In the genomic region with DNA sequence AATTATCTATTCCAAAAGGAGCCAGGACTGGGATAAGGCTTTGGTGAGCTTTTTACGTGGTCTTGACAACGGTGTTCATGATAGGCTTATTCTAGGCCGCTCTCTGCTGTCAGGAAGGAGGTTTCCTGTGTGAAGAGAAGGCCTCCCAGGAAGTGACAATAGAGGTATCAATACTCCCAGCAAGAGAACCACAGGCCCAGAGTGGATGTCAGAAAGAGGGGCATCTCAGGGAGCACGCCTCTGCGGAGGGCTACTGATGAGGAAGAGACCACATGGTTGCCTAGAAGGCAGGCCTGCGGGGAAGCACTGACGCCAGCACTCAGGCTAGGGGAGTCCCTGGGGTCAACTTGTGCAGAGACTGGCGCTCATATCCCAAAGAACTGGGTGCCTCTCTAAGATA, we compare ENCODE assay signal across 10 cellular contexts.
A peak's percentile ranks its signal among the peaks of the same experiment; 100 is the strongest.
DNase-seq lines count a peak whose midpoint lies in the region; ATAC-seq and TF ChIP-seq lines count a peak whose summit lies in the region.
"Had no signal": no experiment of that assay in that cellular context is flagged by ENCODE, and none has a peak within 500 bp of the region (broad histone marks: within the 10 kb centered on the region; RNA-seq: fewer than 3 reads in every experiment).

No MANE protein-coding gene starts in this region.

- H3K36me3 Mint-ChIP-seq in activated CD8-positive, alpha-beta memory T cell treated with anti-CD3 and anti-CD28 coated beads, Interleukin-2, amount 10 ng/mL, durations not matched to agents 7 days and 5 days = peaks cover 7% of the 10 kb centered on the region
- H3K36me3 Mint-ChIP-seq in activated T-helper 2 cell treated with anti-CD3 and anti-CD28 coated beads, Interferon-gamma antibody, Interleukin-2, Interleukin-4, amounts not matched to agents 10 μg/mL and 5 μg/mL and 100 μg/mL, durations not matched to agents 14 hours and 24 hours and 36 hours (ENCODE audit: low read depth) = peaks cover 18% of the 10 kb centered on the region

- peaks cover 84% of the 10 kb centered on the region for H3K4me1 Mint-ChIP-seq in activated CD8-positive, alpha-beta memory T cell treated with anti-CD3 and anti-CD28 coated beads, Interleukin-2, amount 10 ng/mL, durations not matched to agents 7 days and 5 days
- peaks cover 85% of the 10 kb centered on the region for H3K4me1 Mint-ChIP-seq in activated T-helper 2 cell treated with anti-CD3 and anti-CD28 coated beads, Interferon-gamma antibody, Interleukin-2, Interleukin-4, amounts not matched to agents 10 μg/mL and 5 μg/mL and 100 μg/mL, durations not matched to agents 14 hours and 24 hours and 36 hours (ENCODE audit: low read depth)

- CTCF ChIA-PET in activated CD8-positive, alpha-beta memory T cell treated with anti-CD3 and anti-CD28 coated beads, Interleukin-2, amount 10 ng/mL, durations not matched to agents 7 days and 5 days (lab: Charles Lee) = interaction anchor here (0.9 to 2.6 kb wide), 5 partner anchors 16 to 55 kb away, joined by 3 to 9 read pairs (median 4); no protein-coding TSS in a partner anchor

- H3K4me1 ChIP-seq in lung (ENCODE audit: control insufficient read depth in 2 of 2, insufficient read depth in 2 of 2, low read length in 2 of 2) (peaks cover 11 to 32% of the 10 kb centered on the region in 2 donors), subcutaneous abdominal adipose tissue (ENCODE audit: control insufficient read depth in 5 of 5, insufficient read depth in 5 of 5, low read length in 5 of 5) (peaks cover 36 to 97% (median 82%) of the 10 kb centered on the region in 5 donors)

- H3K36me3 ChIP-seq in lung (ENCODE audit: control insufficient read depth in 2 of 2, insufficient read depth in 2 of 2, low read length in 2 of 2) (no peaks in the 10 kb centered on the region), subcutaneous abdominal adipose tissue (ENCODE audit: control insufficient read depth in 5 of 5, insufficient read depth in 5 of 5, low read length in 5 of 5) (no peaks in the 10 kb centered on the region)

- peak overlapping the region in 3 of 5 donors; percentile 9 to 87 (median 52) for H3K9ac ChIP-seq in subcutaneous abdominal adipose tissue (ENCODE audit: low read length in 5 of 5)

- no peaks in the 10 kb centered on the region for H3K9me3 ChIP-seq in lung (ENCODE audit: control insufficient read depth in 2 of 2, insufficient read depth in 1 of 2, low read length in 1 of 2)
- H3K9me3 ChIP-seq in subcutaneous abdominal adipose tissue (ENCODE audit: control insufficient read depth in 5 of 5, low read length in 5 of 5) = no peaks in the 10 kb centered on the region
- H3K9me3 ChIP-seq: A549 had no signal

- intact Hi-C loops in activated T-helper 2 cell treated with anti-CD3 and anti-CD28 coated beads, Interferon-gamma antibody, Interleukin-2, Interleukin-4, amounts not matched to agents 10 μg/mL and 5 μg/mL and 100 μg/mL, durations not matched to agents 14 hours and 24 hours and 36 hours (cut with micrococcal nuclease) = loop anchor here (1.0 to 5.0 kb wide), 3 partner anchors 24 to 59 kb away; no protein-coding TSS in a partner anchor

- ATAC-seq in activated CD8-positive, alpha-beta memory T cell treated with anti-CD3 and anti-CD28 coated beads, Interleukin-2, amount 10 ng/mL, durations not matched to agents 7 days and 5 days = peak; percentile 25
- no peak for ATAC-seq in lung (ENCODE audit: insufficient read depth, low FRiP score)
- ATAC-seq: A549 had no signal

- H3K9me3 Mint-ChIP-seq in activated CD8-positive, alpha-beta memory T cell treated with anti-CD3 and anti-CD28 coated beads, Interleukin-2, amount 10 ng/mL, durations not matched to agents 7 days and 5 days (ENCODE audit: low read depth) = no peaks in the 10 kb centered on the region
- no peaks in the 10 kb centered on the region for H3K9me3 Mint-ChIP-seq in activated T-helper 2 cell treated with anti-CD3 and anti-CD28 coated beads, Interferon-gamma antibody, Interleukin-2, Interleukin-4, amounts not matched to agents 10 μg/mL and 5 μg/mL and 100 μg/mL, durations not matched to agents 14 hours and 24 hours and 36 hours
- H3K9me3 Mint-ChIP-seq: neural crest cell had no signal

- H3K27me3 ChIP-seq in lung (ENCODE audit: control insufficient read depth, insufficient read depth) (no peaks in the 10 kb centered on the region), subcutaneous abdominal adipose tissue (ENCODE audit: control insufficient read depth in 5 of 5, insufficient read depth in 4 of 5, low read length in 5 of 5) (no peaks in the 10 kb centered on the region)

- DNase-seq in activated CD8-positive, alpha-beta memory T cell treated with anti-CD3 and anti-CD28 coated beads, Interleukin-2, amount 10 ng/mL, durations not matched to agents 7 days and 5 days = peak; percentile 65
- no peak for DNase-seq in activated CD8-positive, alpha-beta memory T cell treated with anti-CD3 and anti-CD28 coated beads for 24 hours
- DNase-seq in activated T-helper 2 cell treated with anti-CD3 and anti-CD28 coated beads, Interferon-gamma antibody, Interleukin-2, Interleukin-4, amounts not matched to agents 10 μg/mL and 5 μg/mL and 100 μg/mL, durations not matched to agents 14 hours and 24 hours and 36 hours (ENCODE audit: low spot score) = peak; percentile 30
- DNase-seq in lung (ENCODE audit: low spot score) (no peak), dedifferentiated amniotic fluid mesenchymal stem cell (ENCODE audit: extremely low spot score) (no peak), NCI-H187 (lab: John Stamatoyannopoulos, UW) (no peak), mucosa of gallbladder (ENCODE audit: low spot score) (no peak)

- H3K27ac Mint-ChIP-seq in activated CD8-positive, alpha-beta memory T cell treated with anti-CD3 and anti-CD28 coated beads, Interleukin-2, amount 10 ng/mL, durations not matched to agents 7 days and 5 days = peak overlapping the region; percentile 86
- peak overlapping the region; percentile 95 for H3K27ac Mint-ChIP-seq in activated T-helper 2 cell treated with anti-CD3 and anti-CD28 coated beads, Interferon-gamma antibody, Interleukin-2, Interleukin-4, amounts not matched to agents 10 μg/mL and 5 μg/mL and 100 μg/mL, durations not matched to agents 14 hours and 24 hours and 36 hours

- no peak for TF ChIP-seq CTCF in lung (IDR thresholded peaks at IDR 0.05; ENCODE audit: control extremely low read depth, extremely low read depth)

- peak overlapping the region; percentile 38 for H3K4me3 Mint-ChIP-seq in activated CD8-positive, alpha-beta memory T cell treated with anti-CD3 and anti-CD28 coated beads, Interleukin-2, amount 10 ng/mL, durations not matched to agents 7 days and 5 days
- peak overlapping the region; percentile 79 for H3K4me3 Mint-ChIP-seq in activated T-helper 2 cell treated with anti-CD3 and anti-CD28 coated beads, Interferon-gamma antibody, Interleukin-2, Interleukin-4, amounts not matched to agents 10 μg/mL and 5 μg/mL and 100 μg/mL, durations not matched to agents 14 hours and 24 hours and 36 hours (ENCODE audit: low read depth)
- H3K4me3 Mint-ChIP-seq: neural crest cell had no signal

- H3K27ac ChIP-seq in lung (ENCODE audit: low read depth in 1 of 2, low read length in 1 of 2) (peak overlapping the region; percentile 37 to 43), subcutaneous abdominal adipose tissue (ENCODE audit: low read depth, low read length) (peak overlapping the region; percentile 97)
- H3K27ac ChIP-seq: A549 had no signal

- H3K27me3 Mint-ChIP-seq in activated CD8-positive, alpha-beta memory T cell treated with anti-CD3 and anti-CD28 coated beads, Interleukin-2, amount 10 ng/mL, durations not matched to agents 7 days and 5 days = no peaks in the 10 kb centered on the region
- no peaks in the 10 kb centered on the region for H3K27me3 Mint-ChIP-seq in activated T-helper 2 cell treated with anti-CD3 and anti-CD28 coated beads, Interferon-gamma antibody, Interleukin-2, Interleukin-4, amounts not matched to agents 10 μg/mL and 5 μg/mL and 100 μg/mL, durations not matched to agents 14 hours and 24 hours and 36 hours (ENCODE audit: low read depth)

- WGBS in lung, 2 donors = 68 to 74% methylated on average over 8 of the region's 8 CpGs

- H3K4me3 ChIP-seq in lung (no peak overlapping the region), subcutaneous abdominal adipose tissue (ENCODE audit: low read depth in 1 of 5, low read length in 5 of 5) (no peak overlapping the region)
- H3K4me3 ChIP-seq: A549 had no signal

Comparison
In these comparisons a context has a peak if more than half of its experiments do, and no peak if none do; other contexts are left out.
1. DNase-seq: peak in activated CD8-positive, alpha-beta memory T cell treated with anti-CD3 and anti-CD28 coated beads, Interleukin-2, amount 10 ng/mL, durations not matched to agents 7 days and 5 days (single experiment) and activated T-helper 2 cell treated with anti-CD3 and anti-CD28 coated beads, Interferon-gamma antibody, Interleukin-2, Interleukin-4, amounts not matched to agents 10 μg/mL and 5 μg/mL and 100 μg/mL, durations not matched to agents 14 hours and 24 hours and 36 hours (single experiment); none in activated CD8-positive, alpha-beta memory T cell treated with anti-CD3 and anti-CD28 coated beads for 24 hours (single experiment), lung (single experiment), dedifferentiated amniotic fluid mesenchymal stem cell (single experiment), NCI-H187 (0 of 2) and mucosa of gallbladder (single experiment).